ENCODE assay signal across 23 cellular contexts in the genomic region with DNA sequence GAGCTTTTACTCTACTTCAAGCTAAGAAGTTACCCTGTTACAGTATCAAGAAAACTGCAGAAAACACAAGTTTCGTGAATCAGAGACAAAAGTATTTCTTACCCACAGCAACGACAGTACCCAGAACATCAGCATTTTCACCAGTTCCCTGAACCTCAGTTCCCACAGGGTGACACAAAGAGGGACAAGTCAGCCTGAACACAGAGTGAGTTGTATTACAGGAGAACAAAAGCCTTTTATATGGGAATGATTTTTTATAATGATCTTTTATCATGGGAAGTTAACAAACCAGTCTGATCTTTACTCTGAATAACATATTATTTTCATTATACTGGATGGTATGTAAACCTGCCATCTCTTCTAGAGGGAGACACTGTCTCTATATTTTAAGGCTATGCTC.
"Had no signal": no experiment of that assay in that cellular context is flagged by ENCODE, and none has a peak within 500 bp of the region (broad histone marks: within the 10 kb centered on the region; RNA-seq: fewer than 3 reads in every experiment).

No MANE protein-coding gene starts in this region.

- H2AFZ ChIP-seq: neural progenitor cell, parathyroid adenoma had no signal

- H3K4me1 Mint-ChIP-seq: naive thymus-derived CD4-positive, alpha-beta T cell; nephron; stimulated activated memory B cell treated with anti-CD40 and anti-IgM and Interleukin-4, amounts not matched to agents 10 μg/mL and 1 μg/mL and 100 μg/mL, for 72 hours had no signal

- ATAC-seq: foreskin keratinocyte; left lobe of liver; naive thymus-derived CD4-positive, alpha-beta T cell; right cardiac atrium; stimulated activated memory B cell treated with anti-CD40 and anti-IgM and Interleukin-4, amounts not matched to agents 10 μg/mL and 1 μg/mL and 100 μg/mL, for 72 hours; stimulated activated naive CD8-positive, alpha-beta T cell treated with anti-CD3 and anti-CD28 coated beads, Interleukin-15, Interleukin-2, amounts not matched to agents 100 U/mL and 50 U/mL, for 24 hours had no signal

- H3K79me2 ChIP-seq: parathyroid adenoma had no signal

- H3K36me3 ChIP-seq: esophagus muscularis mucosa, neural progenitor cell, prostate gland, sigmoid colon, thoracic aorta, tibial nerve, upper lobe of left lung had no signal

- H3K4me1 ChIP-seq: esophagus muscularis mucosa, foreskin keratinocyte, neural progenitor cell, parathyroid adenoma, prostate gland, sigmoid colon, tibial nerve, upper lobe of left lung had no signal

- H3K27ac Mint-ChIP-seq: naive thymus-derived CD4-positive, alpha-beta T cell; nephron; neural progenitor cell; stimulated activated memory B cell treated with anti-CD40 and anti-IgM and Interleukin-4, amounts not matched to agents 10 μg/mL and 1 μg/mL and 100 μg/mL, for 72 hours had no signal

- H3K4me3 ChIP-seq: coronary artery, esophagus muscularis mucosa, neural progenitor cell, prostate gland, sigmoid colon, thoracic aorta, tibial nerve, upper lobe of left lung had no signal

- H3K4me2 ChIP-seq: neural progenitor cell had no signal

- DNase-seq: dermis blood vessel endothelial cell; effector memory CD4-positive, alpha-beta T cell; foreskin keratinocyte; kidney; mesendoderm; midbrain; naive thymus-derived CD4-positive, alpha-beta T cell; right cardiac atrium; sigmoid colon; stimulated activated CD4-positive, alpha-beta T cell treated with anti-CD3 and anti-CD28 coated beads, Interleukin-2, amount 100 ng/mL, for 24 hours; stimulated activated CD4-positive, alpha-beta T cell treated with anti-CD3 and anti-CD28 coated beads, Interleukin-4, amount 100 ng/mL, for 4 hours; stimulated activated naive CD8-positive, alpha-beta T cell treated with anti-CD3 and anti-CD28 coated beads, Interleukin-15, Interleukin-2, amounts not matched to agents 100 U/mL and 50 U/mL, for 24 hours; upper lobe of left lung had no signal

- H3K27ac ChIP-seq: coronary artery, esophagus muscularis mucosa, foreskin keratinocyte, neural progenitor cell, parathyroid adenoma, prostate gland, sigmoid colon, thoracic aorta, tibial nerve, upper lobe of left lung had no signal

- H3K36me3 Mint-ChIP-seq: neural progenitor cell; stimulated activated memory B cell treated with anti-CD40 and anti-IgM and Interleukin-4, amounts not matched to agents 10 μg/mL and 1 μg/mL and 100 μg/mL, for 72 hours had no signal

- H3K4me3 Mint-ChIP-seq: naive thymus-derived CD4-positive, alpha-beta T cell; nephron; neural progenitor cell; stimulated activated memory B cell treated with anti-CD40 and anti-IgM and Interleukin-4, amounts not matched to agents 10 μg/mL and 1 μg/mL and 100 μg/mL, for 72 hours had no signal

- H3K27me3 ChIP-seq: esophagus muscularis mucosa, neural progenitor cell, sigmoid colon, tibial nerve, upper lobe of left lung had no signal
